ENCODE assay signal across 9 cellular contexts in genomic region chr20:45097485-45098095, GRCh38. TPM values are rescaled to one million over a fixed set of nuclear protein-coding genes. Genes with fewer than 3 reads are reported as not detected.
A peak's percentile ranks its signal among the peaks of the same experiment; 100 is the strongest.
DNase-seq lines count a peak whose midpoint lies in the region; ATAC-seq, FAIRE-seq and TF ChIP-seq lines count a peak whose summit lies in the region.
"Had no signal": no experiment of that assay in that cellular context is flagged by ENCODE, and none has a peak within 500 bp of the region (broad histone marks: within the 10 kb centered on the region; RNA-seq: fewer than 3 reads in every experiment).

No MANE protein-coding gene starts in this region.

- no peaks in the 10 kb centered on the region for H3K9me3 ChIP-seq in small intestine (ENCODE audit: control insufficient read depth, low read depth)

- DNase-seq in GM12864 (ENCODE audit: low read depth) (no peak), fibroblast of gingiva (ENCODE audit: low read depth) (peak; percentile 23), small intestine (peak; percentile 53), SIG-M5 treated with dmso at 0.1 percent for 504 hours (lab: John Stamatoyannopoulos, UW; ENCODE audit: unreplicated experiment) (no peak), activated gamma-delta T cell treated with Interleukin-2 at 50 U/mL for 16 hours (no peak)
- DNase-seq in activated CD4-positive, alpha-beta T cell treated with anti-CD3 and anti-CD28 coated beads, Interleukin-2, amount 50 U/mL, for 48 hours: peak; percentile 47 to 62

- peak; percentile 47 for TF ChIP-seq CTCF in GM12864 (IDR thresholded peaks at IDR 0.05; ENCODE audit: low read depth, low read length, missing control alignments)

- H3K4me1 ChIP-seq in small intestine (ENCODE audit: control insufficient read depth in 2 of 2, insufficient read depth in 1 of 2, low read depth in 1 of 2, low read length in 1 of 2): peaks cover 0 to 2% of the 10 kb centered on the region in 2 donors

- no peak for FAIRE-seq in small intestine (lab: Jason Lieb, UNC)
- FAIRE-seq: colon had no signal

- peak overlapping the region; percentile 27; the same call in 1 of the 2 replicates for H3K4me3 ChIP-seq in GM12864 (ENCODE audit: low read depth, low read length)
- peak overlapping the region in 1 of 2 donors; percentile 27 for H3K4me3 ChIP-seq in small intestine (ENCODE audit: low read depth in 1 of 2, low read length in 2 of 2)

- no peak overlapping the region for H3K27ac ChIP-seq in small intestine (ENCODE audit: low read depth in 1 of 2, low read length in 1 of 2)

- ATAC-seq in GM18861 (IDR thresholded peaks at IDR 0.05; ENCODE audit: unreplicated experiment) (no peak), GM21360 (IDR thresholded peaks at IDR 0.05; ENCODE audit: unreplicated experiment) (no peak)

- WGBS in small intestine, 3 donors: 28 to 36% (median 35%) methylated on average over 52 to 55 of the region's 55 CpGs

- H3K36me3 ChIP-seq in small intestine (ENCODE audit: control insufficient read depth in 2 of 2, insufficient read depth in 2 of 2, low read length in 2 of 2): no peaks in the 10 kb centered on the region

- H3K27me3 ChIP-seq in small intestine (ENCODE audit: control insufficient read depth in 2 of 2, insufficient read depth in 2 of 2, low read length in 2 of 2): peaks cover 0 to 14% of the 10 kb centered on the region in 2 donors

RNA-seq across cellular contexts. Expression of gene KCNS1, which starts 3.3 kb away (rescaled TPM):
- polyA plus RNA-seq in small intestine: 1 to 10 TPM in 1 of 3 donors, not detected in 2; 1.0 TPM

RNA-seq across cellular contexts. Expression of gene WFDC5, which starts 17.4 kb away (rescaled TPM):
- under 1 TPM in 1 of 3 donors, not detected in 2; 0.12 TPM for polyA plus RNA-seq in small intestine

RNA-seq across cellular contexts. Expression of gene WFDC12, which starts 26.7 kb away (rescaled TPM):
- under 1 TPM in 1 of 3 donors, not detected in 2; 0.07 TPM for polyA plus RNA-seq in small intestine

Comparison
In these comparisons a context has a peak if more than half of its experiments do, and no peak if none do; other contexts are left out.
1. DNase-seq: peak in activated CD4-positive, alpha-beta T cell treated with anti-CD3 and anti-CD28 coated beads, Interleukin-2, amount 50 U/mL, for 48 hours (2 of 2), fibroblast of gingiva (single experiment) and small intestine (single experiment); none in GM12864 (single experiment), SIG-M5 treated with dmso at 0.1 percent for 504 hours (single experiment) and activated gamma-delta T cell treated with Interleukin-2 at 50 U/mL for 16 hours (single experiment).